1 cellular context compared by ENCODE assay signal in genomic region chr1:202018476-202019234, GRCh38.
TF ChIP-seq lines count a peak whose summit lies in the region.

No MANE protein-coding gene starts in this region.

TF ChIP-seq in HepG2, 621 proteins besides CTCF, POLR2A, EP300 and RAD21 (continues in another document):
- TF ChIP-seq ZNF362 (CRISPR knock-in tag; IDR thresholded peaks at IDR 0.05; ENCODE audit: borderline replicate concordance) (no peak), XRCC5 (optimal IDR thresholded peaks at IDR 0.05; ENCODE audit: low read length) (peak; percentile 82), ZNF329 (CRISPR knock-in tag; IDR thresholded peaks at IDR 0.05; ENCODE audit: low read depth) (no peak), YEATS2 (CRISPR knock-in tag; IDR thresholded peaks at IDR 0.05; ENCODE audit: borderline replicate concordance) (no peak), NR2F6 (IDR thresholded peaks at IDR 0.05) (peak; percentile 69), NR2F6 (CRISPR knock-in tag; IDR thresholded peaks at IDR 0.05) (peak; percentile 72; the same call in 1 of the 2 replicates), SAP130 (CRISPR knock-in tag; IDR thresholded peaks at IDR 0.05; ENCODE audit: low read depth) (peak; percentile 76; the same call in 1 of the 2 replicates), SALL1 (CRISPR knock-in tag; IDR thresholded peaks at IDR 0.05) (peak; percentile 64; the same call in 1 of the 2 replicates), NFIC (IDR thresholded peaks at IDR 0.05; ENCODE audit: low read length) (peak; percentile 45; the same call in 1 of the 2 replicates), NCOA5 (CRISPR knock-in tag; IDR thresholded peaks at IDR 0.05) (no peak), ZMYM2 (CRISPR knock-in tag; IDR thresholded peaks at IDR 0.05) (peak; percentile 81), SIN3B (IDR thresholded peaks at IDR 0.05; ENCODE audit: low read length) (no peak), FOXA3 (CRISPR knock-in tag; IDR thresholded peaks at IDR 0.05) (peak; percentile 83), ZMYM3 (CRISPR knock-in tag; IDR thresholded peaks at IDR 0.05) (0 out of 2 replicates have a peak, but pooled peaks have one; percentile 57), ZNF503 (CRISPR knock-in tag; IDR thresholded peaks at IDR 0.05) (0 out of 2 replicates have a peak, but pooled peaks have one; percentile 54), ZNF674 (CRISPR knock-in tag; IDR thresholded peaks at IDR 0.05; ENCODE audit: low read depth) (0 out of 2 replicates have a peak, but pooled peaks have one; percentile 29), DRAP1 (CRISPR knock-in tag; IDR thresholded peaks at IDR 0.05) (peak; percentile 22; the same call in 1 of the 2 replicates), ZNF207 (IDR thresholded peaks at IDR 0.05; ENCODE audit: borderline replicate concordance) (no peak), ZNF205 (CRISPR knock-in tag; IDR thresholded peaks at IDR 0.05) (0 out of 2 replicates have a peak, but pooled peaks have one; percentile 60), TERF1 (CRISPR knock-in tag; IDR thresholded peaks at IDR 0.05) (no peak), FOXA1 (IDR thresholded peaks at IDR 0.05) (peak; percentile 44), FOXA1 (CRISPR knock-in tag; IDR thresholded peaks at IDR 0.05) (peak; percentile 84), ELF3 (CRISPR knock-in tag; IDR thresholded peaks at IDR 0.05) (0 out of 2 replicates have a peak, but pooled peaks have one; percentile 13), HOXA5 (CRISPR knock-in tag; IDR thresholded peaks at IDR 0.05) (no peak), KLF16 (CRISPR knock-in tag; IDR thresholded peaks at IDR 0.05) (0 out of 4 replicates have a peak, but pooled peaks of 1 of the 2 experiments have one; percentile 33), SKI (IDR thresholded peaks at IDR 0.05; ENCODE audit: partially characterized antibody) (peak; percentile 71), ZNF605 (CRISPR knock-in tag; IDR thresholded peaks at IDR 0.05) (peak; percentile 71), SRF (IDR thresholded peaks at IDR 0.05; ENCODE audit: low read depth, low read length) (no peak), SNAPC4 (CRISPR knock-in tag; IDR thresholded peaks at IDR 0.05) (peak; percentile 65; the same call in 1 of the 2 replicates), FOXP4 (CRISPR knock-in tag; IDR thresholded peaks at IDR 0.05) (peak; percentile 87), ZBTB20 (CRISPR knock-in tag; IDR thresholded peaks at IDR 0.05; ENCODE audit: borderline replicate concordance, low read depth) (0 out of 2 replicates have a peak, but pooled peaks have one; percentile 42), HMG20A (CRISPR knock-in tag; IDR thresholded peaks at IDR 0.05; ENCODE audit: borderline replicate concordance) (peak; percentile 30; the same call in 1 of the 2 replicates), ZNF552 (CRISPR knock-in tag; IDR thresholded peaks at IDR 0.05; ENCODE audit: borderline replicate concordance) (no peak), CREM (IDR thresholded peaks at IDR 0.05) (peak; percentile 38), CREM (CRISPR knock-in tag; IDR thresholded peaks at IDR 0.05) (no peak), ISL2 (CRISPR knock-in tag; IDR thresholded peaks at IDR 0.05) (peak; percentile 42), TRIM24 (CRISPR knock-in tag; IDR thresholded peaks at IDR 0.05) (no peak), ZSCAN29 (CRISPR knock-in tag; conservative IDR thresholded peaks at IDR 0.05) (0 out of 2 replicates have a peak, but pooled peaks have one; percentile 47), ZSCAN20 (CRISPR knock-in tag; IDR thresholded peaks at IDR 0.05; ENCODE audit: borderline replicate concordance) (peak; percentile 47; the same call in 1 of the 2 replicates), TGIF2 (CRISPR knock-in tag; IDR thresholded peaks at IDR 0.05) (peak; percentile 41; the same call in 1 of the 2 replicates), THAP9 (CRISPR knock-in tag; IDR thresholded peaks at IDR 0.05; ENCODE audit: borderline replicate concordance) (peak; percentile 6; the same call in 1 of the 2 replicates), ZNF770 (CRISPR knock-in tag; IDR thresholded peaks at IDR 0.05) (peak; percentile 11; the same call in 1 of the 2 replicates), SRY (CRISPR knock-in tag; IDR thresholded peaks at IDR 0.05) (peak; percentile 78; the same call in 1 of the 2 replicates), NR2F1 (CRISPR knock-in tag; IDR thresholded peaks at IDR 0.05) (peak; percentile 45 to 60; a peak in 1 of 4 replicates)
